ENCODE assay signal across 27 cellular contexts in genomic region chr10:82759050-82759449, GRCh38.
"Had no signal": no experiment of that assay in that cellular context is flagged by ENCODE, and none has a peak within 500 bp of the region (broad histone marks: within the 10 kb centered on the region; RNA-seq: fewer than 3 reads in every experiment).

No MANE protein-coding gene starts in this region.

- H3K79me2 ChIP-seq: hepatocyte had no signal

- H3K4me1 ChIP-seq: breast epithelium, gastroesophageal sphincter, right atrium auricular region, stomach, thyroid gland, upper lobe of right lung had no signal

- H3K4me3 Mint-ChIP-seq: activated CD4-positive, alpha-beta T cell treated with anti-CD3 and anti-CD28 coated beads, Interleukin-2, amount 10 ng/mL, durations not matched to agents 7 days and 5 days; activated CD8-positive, alpha-beta T cell treated with anti-CD3 and anti-CD28 coated beads for 36 hours; activated naive CD4-positive, alpha-beta T cell treated with anti-CD3 and anti-CD28 coated beads, Interleukin-2, amount 50 U/mL, for 24 hours; activated naive CD8-positive, alpha-beta T cell treated with anti-CD3 and anti-CD28 coated beads, Interleukin-2, amount 50 U/mL, for 24 hours; immature natural killer cell; mesothelial cell of epicardium; naive thymus-derived CD4-positive, alpha-beta T cell; neural crest cell; stimulated activated memory B cell treated with anti-CD40 and anti-IgM and Interleukin-4, amounts not matched to agents 10 μg/mL and 1 μg/mL and 100 μg/mL, for 72 hours had no signal

- H3K27ac ChIP-seq: breast epithelium, gastroesophageal sphincter, hepatocyte, right atrium auricular region, stomach, thyroid gland, upper lobe of right lung had no signal

- H2AFZ ChIP-seq: hepatocyte had no signal

- H3K36me3 Mint-ChIP-seq: activated naive CD4-positive, alpha-beta T cell treated with anti-CD3 and anti-CD28 coated beads, Interleukin-2, amount 50 U/mL, for 24 hours; immature natural killer cell; mesothelial cell of epicardium; naive thymus-derived CD4-positive, alpha-beta T cell; stimulated activated memory B cell treated with anti-CD40 and anti-IgM and Interleukin-4, amounts not matched to agents 10 μg/mL and 1 μg/mL and 100 μg/mL, for 72 hours had no signal

- H3K9me3 Mint-ChIP-seq: activated naive CD4-positive, alpha-beta T cell treated with anti-CD3 and anti-CD28 coated beads, Interleukin-2, amount 50 U/mL, for 24 hours; activated T-helper 2 cell treated with anti-CD3 and anti-CD28 coated beads, Interferon-gamma antibody, Interleukin-2, Interleukin-4, amounts not matched to agents 10 μg/mL and 5 μg/mL and 100 μg/mL, durations not matched to agents 14 hours and 24 hours and 36 hours; mesothelial cell of epicardium; neural crest cell; stimulated activated memory B cell treated with anti-CD40 and anti-IgM and Interleukin-4, amounts not matched to agents 10 μg/mL and 1 μg/mL and 100 μg/mL, for 72 hours had no signal

- H3K27me3 Mint-ChIP-seq: activated CD4-positive, alpha-beta T cell treated with anti-CD3 and anti-CD28 coated beads, Interleukin-2, amount 10 ng/mL, durations not matched to agents 7 days and 5 days; activated CD8-positive, alpha-beta T cell treated with anti-CD3 and anti-CD28 coated beads for 36 hours; activated naive CD4-positive, alpha-beta T cell treated with anti-CD3 and anti-CD28 coated beads, Interleukin-2, amount 50 U/mL, for 24 hours; activated naive CD8-positive, alpha-beta T cell treated with anti-CD3 and anti-CD28 coated beads, Interleukin-2, amount 50 U/mL, for 24 hours; naive thymus-derived CD4-positive, alpha-beta T cell; stimulated activated memory B cell treated with anti-CD40 and anti-IgM and Interleukin-4, amounts not matched to agents 10 μg/mL and 1 μg/mL and 100 μg/mL, for 72 hours had no signal

- H3K4me1 Mint-ChIP-seq: activated CD4-positive, alpha-beta T cell treated with anti-CD3 and anti-CD28 coated beads, Interleukin-2, amount 10 ng/mL, durations not matched to agents 7 days and 5 days; activated naive CD4-positive, alpha-beta T cell treated with anti-CD3 and anti-CD28 coated beads, Interleukin-2, amount 50 U/mL, for 24 hours; activated naive CD8-positive, alpha-beta T cell treated with anti-CD3 and anti-CD28 coated beads, Interleukin-2, amount 50 U/mL, for 24 hours; immature natural killer cell; mesothelial cell of epicardium; naive thymus-derived CD4-positive, alpha-beta T cell; stimulated activated memory B cell treated with anti-CD40 and anti-IgM and Interleukin-4, amounts not matched to agents 10 μg/mL and 1 μg/mL and 100 μg/mL, for 72 hours had no signal

- DNase-seq: activated CD4-positive, alpha-beta T cell treated with anti-CD3 and anti-CD28 coated beads for 1 hour; activated CD4-positive, alpha-beta T cell treated with anti-CD3 and anti-CD28 coated beads, Interleukin-2, amount 10 ng/mL, durations not matched to agents 7 days and 5 days; activated CD8-positive, alpha-beta T cell treated with anti-CD3 and anti-CD28 coated beads for 36 hours; activated naive CD8-positive, alpha-beta T cell treated with anti-CD3 and anti-CD28 coated beads, Interleukin-2, amount 50 U/mL, for 24 hours; activated T-cell treated with anti-CD3 and anti-CD28 coated beads, Interleukin-2, amount 50 U/mL, for 48 hours; amygdala; central memory CD4-positive, alpha-beta T cell; immature natural killer cell; kidney; left colon; naive thymus-derived CD4-positive, alpha-beta T cell; stimulated activated CD4-positive, alpha-beta T cell treated with anti-CD3 and anti-CD28 coated beads, Interleukin-1b, Interleukin-23, amount 100 ng/mL, for 48 hours; stimulated activated CD4-positive, alpha-beta T cell treated with anti-CD3 and anti-CD28 coated beads, Interleukin-4, amount 100 ng/mL, for 4 hours; stimulated activated CD8-positive, alpha-beta memory T cell treated with anti-CD3 and anti-CD28 coated beads, Interleukin-4, amount 100 ng/mL, for 48 hours; stomach; thyroid gland; upper lobe of right lung had no signal

- H3K4me3 ChIP-seq: breast epithelium, gastroesophageal sphincter, hepatocyte, right atrium auricular region, smooth muscle cell, stomach, thyroid gland, upper lobe of right lung had no signal

- H3K27ac Mint-ChIP-seq: activated CD4-positive, alpha-beta T cell treated with anti-CD3 and anti-CD28 coated beads, Interleukin-2, amount 10 ng/mL, durations not matched to agents 7 days and 5 days; activated CD8-positive, alpha-beta T cell treated with anti-CD3 and anti-CD28 coated beads for 36 hours; activated naive CD4-positive, alpha-beta T cell treated with anti-CD3 and anti-CD28 coated beads, Interleukin-2, amount 50 U/mL, for 24 hours; activated naive CD8-positive, alpha-beta T cell treated with anti-CD3 and anti-CD28 coated beads, Interleukin-2, amount 50 U/mL, for 24 hours; activated T-helper 2 cell treated with anti-CD3 and anti-CD28 coated beads, Interferon-gamma antibody, Interleukin-2, Interleukin-4, amounts not matched to agents 10 μg/mL and 5 μg/mL and 100 μg/mL, durations not matched to agents 14 hours and 24 hours and 36 hours; immature natural killer cell; mesothelial cell of epicardium; naive thymus-derived CD4-positive, alpha-beta T cell; stimulated activated memory B cell treated with anti-CD40 and anti-IgM and Interleukin-4, amounts not matched to agents 10 μg/mL and 1 μg/mL and 100 μg/mL, for 72 hours had no signal

- H3K9me3 ChIP-seq: breast epithelium, gastroesophageal sphincter, right atrium auricular region, stomach, thyroid gland, upper lobe of right lung had no signal

- H3K36me3 ChIP-seq: breast epithelium, gastroesophageal sphincter, right atrium auricular region, stomach, thyroid gland, upper lobe of right lung had no signal

- H3K4me2 ChIP-seq: hepatocyte, smooth muscle cell had no signal

- ATAC-seq: activated CD8-positive, alpha-beta T cell treated with anti-CD3 and anti-CD28 coated beads for 36 hours; activated naive CD8-positive, alpha-beta T cell treated with anti-CD3 and anti-CD28 coated beads, Interleukin-2, amount 50 U/mL, for 24 hours; gastroesophageal sphincter; left colon; naive thymus-derived CD4-positive, alpha-beta T cell; stimulated activated memory B cell treated with anti-CD40 and anti-IgM and Interleukin-4, amounts not matched to agents 10 μg/mL and 1 μg/mL and 100 μg/mL, for 72 hours; upper lobe of right lung had no signal

- H3K27me3 ChIP-seq: breast epithelium, gastroesophageal sphincter, hepatocyte, right atrium auricular region, stomach, thyroid gland, upper lobe of right lung had no signal
